In the genomic region with DNA sequence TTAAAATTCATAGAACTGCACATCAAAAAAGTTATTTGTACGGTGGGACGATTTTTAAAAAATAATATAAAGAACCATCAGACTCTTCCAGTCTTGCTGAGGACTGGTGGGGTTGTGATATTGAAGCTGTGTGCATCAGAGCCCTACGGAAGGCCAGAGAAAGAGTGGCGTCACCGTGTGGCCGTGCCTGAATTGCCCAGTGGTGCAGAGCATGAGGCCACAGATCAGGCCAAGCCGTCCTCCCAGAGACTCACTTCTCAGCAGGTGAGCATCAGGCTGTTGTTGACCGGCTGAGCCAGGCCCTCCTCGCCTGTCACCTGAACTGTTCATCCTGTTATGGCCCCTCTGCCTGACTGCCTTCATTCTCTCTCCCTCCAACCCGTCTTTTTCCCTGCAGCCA, we compare ENCODE assay signal across 15 cellular contexts.
DNase-seq lines count a peak whose midpoint lies in the region; ATAC-seq and TF ChIP-seq lines count a peak whose summit lies in the region.
"Had no signal": no experiment of that assay in that cellular context is flagged by ENCODE, and none has a peak within 500 bp of the region (broad histone marks: within the 10 kb centered on the region; RNA-seq: fewer than 3 reads in every experiment).

No MANE protein-coding gene starts in this region.

- H3K27me3 ChIP-seq in neural progenitor cell (no peaks in the 10 kb centered on the region), breast epithelium (peaks cover 0 to 7% of the 10 kb centered on the region in 2 donors)
- H3K27me3 ChIP-seq: SJSA1 had no signal

- H3K36me3 ChIP-seq in neural progenitor cell, result no peaks in the 10 kb centered on the region
- no peaks in the 10 kb centered on the region for H3K36me3 ChIP-seq in breast epithelium
- H3K36me3 ChIP-seq: SJSA1 had no signal

- no peaks in the 10 kb centered on the region for H3K79me2 ChIP-seq in neural progenitor cell (ENCODE audit: low read depth)

- no peak overlapping the region for H2AFZ ChIP-seq in neural progenitor cell (replicated peaks)

- no peak for TF ChIP-seq CTCF in WTC11 (IDR thresholded peaks at IDR 0.05)
- peak; percentile 43 for TF ChIP-seq CTCF in neural progenitor cell (IDR thresholded peaks at IDR 0.05)
- no peak for TF ChIP-seq CTCF in breast epithelium (IDR thresholded peaks at IDR 0.05)

- TF ChIP-seq POLR2A in breast epithelium (IDR thresholded peaks at IDR 0.05), result no peak

- H4K20me1 ChIP-seq in neural progenitor cell (ENCODE audit: low read depth), result no peaks in the 10 kb centered on the region

- intact Hi-C loops in activated CD4-positive, alpha-beta T cell treated with anti-CD3 and anti-CD28 coated beads, Interleukin-2, amount 10 ng/mL, durations not matched to agents 24 days and 14 days (cut with micrococcal nuclease), result no loop called here
- intact Hi-C loops in breast epithelium (cut with DNase I; ENCODE audit: low total_unique reads), result no loop called here

- H3K27ac ChIP-seq in neural progenitor cell, result no peak overlapping the region
- no peak overlapping the region for H3K27ac ChIP-seq in breast epithelium
- H3K27ac ChIP-seq: 22Rv1, RWPE1, SJSA1 had no signal

- no peak overlapping the region for H3K9ac ChIP-seq in neural progenitor cell

- H3K4me2 ChIP-seq in neural progenitor cell, result no peak overlapping the region

- H3K4me1 ChIP-seq in neural progenitor cell (peaks cover 8% of the 10 kb centered on the region), breast epithelium (no peaks in the 10 kb centered on the region)
- H3K4me1 ChIP-seq: SJSA1 had no signal

- H3K4me1 Mint-ChIP-seq in activated CD4-positive, alpha-beta T cell treated with anti-CD3 and anti-CD28 coated beads, Interleukin-2, amount 10 ng/mL, durations not matched to agents 24 days and 14 days, result no peaks in the 10 kb centered on the region
- no peaks in the 10 kb centered on the region for H3K4me1 Mint-ChIP-seq in activated CD4-positive, alpha-beta T cell treated with anti-CD3 and anti-CD28 coated beads, Interleukin-2, amount 10 ng/mL, durations not matched to agents 7 days and 5 days
- H3K4me1 Mint-ChIP-seq in WTC11 (peaks cover 26% of the 10 kb centered on the region), neural progenitor cell (peaks cover 16% of the 10 kb centered on the region)
- H3K4me1 Mint-ChIP-seq: B cell; CD4-positive, alpha-beta memory T cell had no signal

- no peaks in the 10 kb centered on the region for H3K36me3 Mint-ChIP-seq in activated CD4-positive, alpha-beta T cell treated with anti-CD3 and anti-CD28 coated beads, Interleukin-2, amount 10 ng/mL, durations not matched to agents 24 days and 14 days (ENCODE audit: low read depth)
- H3K36me3 Mint-ChIP-seq in activated CD4-positive, alpha-beta T cell treated with anti-CD3 and anti-CD28 coated beads, Interleukin-2, amount 10 ng/mL, durations not matched to agents 7 days and 5 days (ENCODE audit: low read depth), result no peaks in the 10 kb centered on the region
- H3K36me3 Mint-ChIP-seq in WTC11, result no peaks in the 10 kb centered on the region
- H3K36me3 Mint-ChIP-seq in neural progenitor cell, result no peaks in the 10 kb centered on the region
- H3K36me3 Mint-ChIP-seq: CD4-positive, alpha-beta memory T cell had no signal

- H3F3A ChIP-seq in neural progenitor cell (ENCODE audit: low read depth), result no peaks in the 10 kb centered on the region

- no peak overlapping the region for H3K4me3 Mint-ChIP-seq in activated CD4-positive, alpha-beta T cell treated with anti-CD3 and anti-CD28 coated beads, Interleukin-2, amount 10 ng/mL, durations not matched to agents 24 days and 14 days
- H3K4me3 Mint-ChIP-seq in activated CD4-positive, alpha-beta T cell treated with anti-CD3 and anti-CD28 coated beads, Interleukin-2, amount 10 ng/mL, durations not matched to agents 7 days and 5 days, result no peak overlapping the region
- H3K4me3 Mint-ChIP-seq in WTC11 (no peak overlapping the region), neural progenitor cell (no peak overlapping the region)
- H3K4me3 Mint-ChIP-seq: B cell; CD4-positive, alpha-beta memory T cell had no signal

- no peaks in the 10 kb centered on the region for H3K9me3 Mint-ChIP-seq in activated CD4-positive, alpha-beta T cell treated with anti-CD3 and anti-CD28 coated beads, Interleukin-2, amount 10 ng/mL, durations not matched to agents 24 days and 14 days
- no peaks in the 10 kb centered on the region for H3K9me3 Mint-ChIP-seq in activated CD4-positive, alpha-beta T cell treated with anti-CD3 and anti-CD28 coated beads, Interleukin-2, amount 10 ng/mL, durations not matched to agents 7 days and 5 days
- H3K9me3 Mint-ChIP-seq in WTC11 (peaks cover 6% of the 10 kb centered on the region), neural progenitor cell (peaks cover under 1% of the 10 kb centered on the region)

- H3K27me3 Mint-ChIP-seq in activated CD4-positive, alpha-beta T cell treated with anti-CD3 and anti-CD28 coated beads, Interleukin-2, amount 10 ng/mL, durations not matched to agents 24 days and 14 days, result no peaks in the 10 kb centered on the region
- H3K27me3 Mint-ChIP-seq in activated CD4-positive, alpha-beta T cell treated with anti-CD3 and anti-CD28 coated beads, Interleukin-2, amount 10 ng/mL, durations not matched to agents 7 days and 5 days, result no peaks in the 10 kb centered on the region
- H3K27me3 Mint-ChIP-seq in WTC11 (ENCODE audit: low read depth), result no peaks in the 10 kb centered on the region
- peaks cover 7% of the 10 kb centered on the region for H3K27me3 Mint-ChIP-seq in neural progenitor cell (ENCODE audit: insufficient read depth, low read depth)

- H3K27ac Mint-ChIP-seq in activated CD4-positive, alpha-beta T cell treated with anti-CD3 and anti-CD28 coated beads, Interleukin-2, amount 10 ng/mL, durations not matched to agents 24 days and 14 days, result no peak overlapping the region
- H3K27ac Mint-ChIP-seq in activated CD4-positive, alpha-beta T cell treated with anti-CD3 and anti-CD28 coated beads, Interleukin-2, amount 10 ng/mL, durations not matched to agents 7 days and 5 days, result no peak overlapping the region
- H3K27ac Mint-ChIP-seq in WTC11, result no peak overlapping the region
- no peak overlapping the region for H3K27ac Mint-ChIP-seq in neural progenitor cell
- H3K27ac Mint-ChIP-seq: B cell; CD4-positive, alpha-beta memory T cell had no signal

- peak; percentile 93 for ATAC-seq in WTC11

- H3K9me3 ChIP-seq in neural progenitor cell (ENCODE audit: low read depth), result no peaks in the 10 kb centered on the region
- no peaks in the 10 kb centered on the region for H3K9me3 ChIP-seq in breast epithelium

- no peak overlapping the region for H3K4me3 ChIP-seq in neural progenitor cell
- no peak overlapping the region for H3K4me3 ChIP-seq in breast epithelium
- H3K4me3 ChIP-seq: SJSA1 had no signal

- POLR2A ChIA-PET in activated CD4-positive, alpha-beta T cell treated with anti-CD3 and anti-CD28 coated beads, Interleukin-2, amount 10 ng/mL, durations not matched to agents 7 days and 5 days (lab: Charles Lee), result no interaction called here
- POLR2A ChIA-PET in WTC11 (lab: Charles Lee), result no interaction called here

- CTCF ChIA-PET in activated CD4-positive, alpha-beta T cell treated with anti-CD3 and anti-CD28 coated beads, Interleukin-2, amount 10 ng/mL, durations not matched to agents 7 days and 5 days (lab: Charles Lee), result no interaction called here
- CTCF ChIA-PET in WTC11 (lab: Charles Lee), result interaction anchor here (0.6 to 1.2 kb wide), 5 partner anchors 32 to 142 kb away, joined by 3 to 5 read pairs (median 3); no protein-coding TSS in a partner anchor

- peak; percentile 26 for DNase-seq in activated CD4-positive, alpha-beta T cell treated with anti-CD3 and anti-CD28 coated beads, Interleukin-2, amount 10 ng/mL, durations not matched to agents 24 days and 14 days
- DNase-seq in activated CD4-positive, alpha-beta T cell treated with anti-CD3 and anti-CD28 coated beads, Interleukin-2, amount 10 ng/mL, durations not matched to agents 7 days and 5 days, result no peak
- peak; percentile 9 for DNase-seq in HuH-7 (ENCODE audit: low spot score)
- peak; percentile 58 for DNase-seq in WTC11 (ENCODE audit: low spot score)
- DNase-seq in neural progenitor cell (ENCODE audit: low spot score), result peak; percentile 51
- no peak for DNase-seq in epidermal melanocyte (ENCODE audit: insufficient read length, low spot score)
- no peak for DNase-seq in GDM1 (lab: John Stamatoyannopoulos, UW)
- DNase-seq in breast epithelium (ENCODE audit: low spot score in 2 of 2), result no peak
- DNase-seq: CD4-positive, alpha-beta memory T cell; NCI-H1436; NCI-H2171 treated with DMSO at 0.1 percent for 48 hours had no signal

TF ChIP-seq in WTC11, 78 proteins besides CTCF, POLR2A, EP300 and RAD21:
- TF ChIP-seq ZMAT4 (CRISPR knock-in tag; IDR thresholded peaks at IDR 0.05), result no peak
- peak; percentile 91 for TF ChIP-seq ZNF263 (CRISPR knock-in tag; IDR thresholded peaks at IDR 0.05; ENCODE audit: low read depth)

Comparison
In these comparisons a context has a peak if more than half of its experiments do, and no peak if none do; other contexts are left out.
1. DNase-seq: peak in activated CD4-positive, alpha-beta T cell treated with anti-CD3 and anti-CD28 coated beads, Interleukin-2, amount 10 ng/mL, durations not matched to agents 24 days and 14 days (single experiment), HuH-7 (single experiment), WTC11 (single experiment) and neural progenitor cell (single experiment); none in activated CD4-positive, alpha-beta T cell treated with anti-CD3 and anti-CD28 coated beads, Interleukin-2, amount 10 ng/mL, durations not matched to agents 7 days and 5 days (single experiment), epidermal melanocyte (single experiment), GDM1 (single experiment) and breast epithelium (0 of 2).